Comparison of ENCODE assay signal across 7 cellular contexts in genomic region chr4:83356899-83357661, GRCh38. TPM values are rescaled to one million over a fixed set of nuclear protein-coding genes. Genes with fewer than 3 reads are reported as not detected.
DNase-seq lines count a peak whose midpoint lies in the region; ATAC-seq lines count a peak whose summit lies in the region.

No MANE protein-coding gene starts in this region.

- H3K4me1 Mint-ChIP-seq in activated T-helper 1 cell treated with anti-CD3 and anti-CD28 coated beads, Interleukin-12 subunit alpha, Interleukin-12 subunit beta, Interleukin-2, Interleukin-4 antibody, amounts not matched to agents 30 ng/mL and 10 ng/mL and 1 ng/mL, durations not matched to agents 14 hours and 24 hours and 36 hours (ENCODE audit: low read depth), result peaks cover 15% of the 10 kb centered on the region

- H3K4me3 Mint-ChIP-seq in activated T-helper 1 cell treated with anti-CD3 and anti-CD28 coated beads, Interleukin-12 subunit alpha, Interleukin-12 subunit beta, Interleukin-2, Interleukin-4 antibody, amounts not matched to agents 30 ng/mL and 10 ng/mL and 1 ng/mL, durations not matched to agents 14 hours and 24 hours and 36 hours, result peak overlapping the region; percentile 30

- no peak for DNase-seq in activated T-helper 1 cell treated with anti-CD3 and anti-CD28 coated beads, Interleukin-12 subunit alpha, Interleukin-12 subunit beta, Interleukin-2, Interleukin-4 antibody, amounts not matched to agents 30 ng/mL and 10 ng/mL and 1 ng/mL, durations not matched to agents 14 hours and 24 hours and 36 hours (ENCODE audit: low spot score)
- DNase-seq in left kidney (ENCODE audit: low read depth, low spot score) (peak; percentile 19), CD1c-positive myeloid dendritic cell (ENCODE audit: extremely low spot score) (no peak), putamen (ENCODE audit: low spot score) (no peak), pons (ENCODE audit: low spot score) (no peak)

- intact Hi-C loops in activated T-helper 1 cell treated with anti-CD3 and anti-CD28 coated beads, Interleukin-12 subunit alpha, Interleukin-12 subunit beta, Interleukin-2, Interleukin-4 antibody, amounts not matched to agents 30 ng/mL and 10 ng/mL and 1 ng/mL, durations not matched to agents 14 hours and 24 hours and 36 hours (cut with micrococcal nuclease), result loop anchor here (1.0 to 10.0 kb wide), 19 partner anchors 8 to 1865 kb away; partner anchors contain the start of genes ABRAXAS1, CDS1, COPS4 and COQ2

- H3K9me3 Mint-ChIP-seq in activated T-helper 1 cell treated with anti-CD3 and anti-CD28 coated beads, Interleukin-12 subunit alpha, Interleukin-12 subunit beta, Interleukin-2, Interleukin-4 antibody, amounts not matched to agents 30 ng/mL and 10 ng/mL and 1 ng/mL, durations not matched to agents 14 hours and 24 hours and 36 hours, result peaks cover 14% of the 10 kb centered on the region

- H3K27me3 Mint-ChIP-seq in activated T-helper 1 cell treated with anti-CD3 and anti-CD28 coated beads, Interleukin-12 subunit alpha, Interleukin-12 subunit beta, Interleukin-2, Interleukin-4 antibody, amounts not matched to agents 30 ng/mL and 10 ng/mL and 1 ng/mL, durations not matched to agents 14 hours and 24 hours and 36 hours (ENCODE audit: insufficient read depth), result no peaks in the 10 kb centered on the region

- peak overlapping the region; percentile 96 for H3K27ac Mint-ChIP-seq in activated T-helper 1 cell treated with anti-CD3 and anti-CD28 coated beads, Interleukin-12 subunit alpha, Interleukin-12 subunit beta, Interleukin-2, Interleukin-4 antibody, amounts not matched to agents 30 ng/mL and 10 ng/mL and 1 ng/mL, durations not matched to agents 14 hours and 24 hours and 36 hours

- peak; percentile 54 for ATAC-seq in GM18909 (IDR thresholded peaks at IDR 0.05; ENCODE audit: poor library complexity, unreplicated experiment)
- peak; percentile 72 for ATAC-seq in HG02981 (IDR thresholded peaks at IDR 0.05; ENCODE audit: unreplicated experiment)

- peaks cover 1% of the 10 kb centered on the region for H3K36me3 Mint-ChIP-seq in activated T-helper 1 cell treated with anti-CD3 and anti-CD28 coated beads, Interleukin-12 subunit alpha, Interleukin-12 subunit beta, Interleukin-2, Interleukin-4 antibody, amounts not matched to agents 30 ng/mL and 10 ng/mL and 1 ng/mL, durations not matched to agents 14 hours and 24 hours and 36 hours (ENCODE audit: low read depth)

RNA-seq across cellular contexts. Expression of gene HPSE, which starts 22.4 kb away (rescaled TPM):
- 23.1 and 24.1 TPM in 2 replicates for total RNA-seq in activated T-helper 1 cell treated with anti-CD3 and anti-CD28 coated beads, Interleukin-12 subunit alpha, Interleukin-12 subunit beta, Interleukin-2, Interleukin-4 antibody, amounts not matched to agents 30 ng/mL and 10 ng/mL and 1 ng/mL, durations not matched to agents 14 hours and 24 hours and 36 hours
